Comparison of ENCODE assay signal across 8 cellular contexts in genomic region chr1:27234054-27234882, GRCh38. TPM values are rescaled to one million over a fixed set of nuclear protein-coding genes. Genes with fewer than 3 reads are reported as not detected.
DNase-seq lines count a peak whose midpoint lies in the region; ATAC-seq and TF ChIP-seq lines count a peak whose summit lies in the region.

Gene WDTC1 (plus strand): TSS chr1:27234632. CDS start chr1:27261055, 26,423 bp downstream.

- DNase-seq in GM10248 (ENCODE audit: extremely low spot score) (peak; percentile 97), NCI-H1105 (lab: John Stamatoyannopoulos, UW) (peak; percentile 97), SKM-1 treated with dmso at 0.1 percent for 144 hours (lab: John Stamatoyannopoulos, UW; ENCODE audit: unreplicated experiment) (peak; percentile 99), glomerular endothelial cell (ENCODE audit: extremely low read depth, low read depth, low spot score) (peak; percentile 34), omental fat pad (ENCODE audit: low spot score) (peak; percentile 90), testis (peak; percentile 98)

- peak; percentile 38 for TF ChIP-seq POLR2A in testis (IDR thresholded peaks at IDR 0.05)

- TF ChIP-seq CTCF in GM10248 (IDR thresholded peaks at IDR 0.05; ENCODE audit: control extremely low read depth, extremely low read depth, low read depth, missing control alignments), result no peak
- no peak for TF ChIP-seq CTCF in omental fat pad (IDR thresholded peaks at IDR 0.05)
- no peak for TF ChIP-seq CTCF in testis (IDR thresholded peaks at IDR 0.05)

- H3K27me3 Mint-ChIP-seq in activated naive CD8-positive, alpha-beta T cell, result no peaks in the 10 kb centered on the region

- 0 to 1% methylated on average over 43 to 68 of the region's 71 CpGs for WGBS in testis, 2 donors

- intact Hi-C loops in testis (cut with DNase I; ENCODE audit: low total_unique reads), result no loop called here

- CTCF ChIA-PET in GM10248 (lab: Yijun Ruan, JAX), result interaction anchor here (1.1 to 1.3 kb wide), 3 partner anchors 37 to 71 kb away, joined by 3 to 5 read pairs (median 4); no protein-coding TSS in a partner anchor

- H3K36me3 Mint-ChIP-seq in activated naive CD8-positive, alpha-beta T cell, result no peaks in the 10 kb centered on the region

- ATAC-seq in HG02623 (IDR thresholded peaks at IDR 0.05; ENCODE audit: unreplicated experiment) (peak; percentile 90), omental fat pad (ENCODE audit: low FRiP score) (peak; percentile 98)

- H3K4me3 Mint-ChIP-seq in activated naive CD8-positive, alpha-beta T cell, result peak within 1 kb of the TSS; percentile 96

- peaks cover 11% of the 10 kb centered on the region for H3K4me1 ChIP-seq in testis

- peak within 1 kb of the TSS; percentile 64 to 80 for H3K27ac ChIP-seq in testis

- H3K36me3 ChIP-seq in testis (ENCODE audit: low read depth, missing control alignments), result no peaks in the 10 kb centered on the region

- H3K4me3 ChIP-seq in testis, result peak within 1 kb of the TSS; percentile 85 to 93

- peaks cover 32% of the 10 kb centered on the region for H3K4me1 Mint-ChIP-seq in activated naive CD8-positive, alpha-beta T cell (ENCODE audit: low read depth)

- POLR2A ChIA-PET in GM10248 (lab: Yijun Ruan, JAX), result interaction anchor here (0.6 to 1.5 kb wide), 5 partner anchors 23 to 677 kb away, joined by 3 to 8 read pairs (median 3); partner anchors contain the start of gene SLC9A1

- no peaks in the 10 kb centered on the region for H3K27me3 ChIP-seq in testis

- H3K9me3 Mint-ChIP-seq in activated naive CD8-positive, alpha-beta T cell (ENCODE audit: low read depth), result no peaks in the 10 kb centered on the region

- peak within 1 kb of the TSS; percentile 87 for H3K27ac Mint-ChIP-seq in activated naive CD8-positive, alpha-beta T cell

- H3K9me3 ChIP-seq in testis, result no peaks in the 10 kb centered on the region

RNA-seq across cellular contexts. Expression of gene WDTC1, which starts in this region (rescaled TPM):
- total RNA-seq in glomerular endothelial cell (36.2 and 43.3 TPM in 2 replicates), omental fat pad (10 to 100 TPM; 24.8 to 38.1 (median 27.1) TPM), testis (10 to 100 TPM; 61.4 to 69.5 TPM)
- 142 TPM for polyA plus RNA-seq in testis (ENCODE audit: insufficient read depth, low read depth, low replicate concordance)

Comparison
In these comparisons a context has a peak if more than half of its experiments do, and no peak if none do; other contexts are left out.
1. Peak in every context shown above with its lines: DNase-seq, ATAC-seq, H3K4me3 ChIP-seq and H3K27ac ChIP-seq.
2. DNase-seq: peak in every context shown above with its lines; median percentile 99 in SKM-1 treated with dmso at 0.1 percent for 144 hours; 98 in testis; 97 in GM10248; 97 in NCI-H1105; 90 in omental fat pad; 34 in glomerular endothelial cell.